Comparison of ENCODE assay signal across 8 cellular contexts in genomic region chr15:68820589-68821189, GRCh38. TPM values are rescaled to one million over a fixed set of nuclear protein-coding genes. Genes with fewer than 3 reads are reported as not detected.
A peak's percentile ranks its signal among the peaks of the same experiment; 100 is the strongest.
DNase-seq lines count a peak whose midpoint lies in the region; ATAC-seq and TF ChIP-seq lines count a peak whose summit lies in the region.

Gene ANP32A, minus strand, starts transcription at chr15:68820895. Its CDS starts 144 bp downstream, at chr15:68820751.

- H3K36me3 Mint-ChIP-seq in activated CD4-positive, alpha-beta T cell treated with anti-CD3 and anti-CD28 coated beads for 36 hours (ENCODE audit: low read depth) = peaks cover 24% of the 10 kb centered on the region
- H3K36me3 Mint-ChIP-seq in chondrocyte (ENCODE audit: low read depth) = peaks cover 2% of the 10 kb centered on the region

- H3K4me3 Mint-ChIP-seq in activated CD4-positive, alpha-beta T cell treated with anti-CD3 and anti-CD28 coated beads for 36 hours = peak within 1 kb of the TSS; percentile 99
- peak within 1 kb of the TSS; percentile 95 for H3K4me3 Mint-ChIP-seq in chondrocyte (ENCODE audit: unreplicated experiment)

- ATAC-seq in GM19025 (IDR thresholded peaks at IDR 0.05; ENCODE audit: low read depth, unreplicated experiment) (peak; percentile 66), HG03354 (IDR thresholded peaks at IDR 0.05; ENCODE audit: poor library complexity, severe bottlenecking, unreplicated experiment) (peak; percentile 60)
- peak; percentile 76 for ATAC-seq in activated CD4-positive, alpha-beta T cell treated with anti-CD3 and anti-CD28 coated beads for 36 hours

- CTCF ChIA-PET in activated CD4-positive, alpha-beta T cell treated with anti-CD3 and anti-CD28 coated beads for 36 hours (lab: Charles Lee) = interaction anchor here (0.6 kb wide), 1 partner anchor 494 kb away, joined by 3 read pairs; no protein-coding TSS in a partner anchor

- intact Hi-C loops in activated CD4-positive, alpha-beta T cell treated with anti-CD3 and anti-CD28 coated beads for 36 hours (cut with DNase I, micrococcal nuclease) = loop anchor here (1.0 to 10.0 kb wide), 2 partner anchors 543 to 546 kb away; partner anchors contain the start of gene FEM1B (in 2 of the 2)

- no peaks in the 10 kb centered on the region for H3K9me3 Mint-ChIP-seq in activated CD4-positive, alpha-beta T cell treated with anti-CD3 and anti-CD28 coated beads for 36 hours (ENCODE audit: low read depth)
- no peaks in the 10 kb centered on the region for H3K9me3 Mint-ChIP-seq in chondrocyte (ENCODE audit: low read depth)

- H3K4me3 ChIP-seq in AG09309 (ENCODE audit: control insufficient read depth, low read depth, low read length) = peak within 1 kb of the TSS; percentile 98

- H3K27me3 Mint-ChIP-seq in activated CD4-positive, alpha-beta T cell treated with anti-CD3 and anti-CD28 coated beads for 36 hours = no peaks in the 10 kb centered on the region
- no peaks in the 10 kb centered on the region for H3K27me3 Mint-ChIP-seq in chondrocyte (ENCODE audit: low read depth)

- POLR2A ChIA-PET in activated CD4-positive, alpha-beta T cell treated with anti-CD3 and anti-CD28 coated beads for 36 hours (lab: Charles Lee) = interaction anchor here (1.0 kb wide), 1 partner anchor 36 kb away, joined by 3 read pairs; no protein-coding TSS in a partner anchor

- TF ChIP-seq CTCF in AG09309 (IDR thresholded peaks at IDR 0.05; ENCODE audit: control insufficient read depth, insufficient read depth, low read depth, low read length, missing control alignments) = no peak
- TF ChIP-seq CTCF in chondrocyte (IDR thresholded peaks at IDR 0.05) = no peak

- DNase-seq in AG09309 (ENCODE audit: low read depth) (peak; percentile 65), NCI-H524 (lab: John Stamatoyannopoulos, UW) (peak; percentile 90 to 97), chondrocyte (ENCODE audit: low spot score) (peak; percentile 99), kidney tubule cell (ENCODE audit: low spot score) (peak; percentile 95)
- DNase-seq in activated CD4-positive, alpha-beta T cell treated with anti-CD3 and anti-CD28 coated beads for 36 hours = peak; percentile 98
- peak; percentile 93 to 98 (median 96) for DNase-seq in stimulated activated CD4-positive, alpha-beta T cell treated with anti-CD3 and anti-CD28 coated beads, Interleukin-1b, Interleukin-23, amount 100 ng/mL, for 24 hours (ENCODE audit: low read depth in 4 of 4, low spot score in 1 of 4)

- peak within 1 kb of the TSS; percentile 98 for H3K27ac Mint-ChIP-seq in activated CD4-positive, alpha-beta T cell treated with anti-CD3 and anti-CD28 coated beads for 36 hours
- peak within 1 kb of the TSS; percentile 97 for H3K27ac Mint-ChIP-seq in chondrocyte (ENCODE audit: unreplicated experiment)

- peaks cover 25% of the 10 kb centered on the region for H3K4me1 Mint-ChIP-seq in activated CD4-positive, alpha-beta T cell treated with anti-CD3 and anti-CD28 coated beads for 36 hours
- H3K4me1 Mint-ChIP-seq in chondrocyte (ENCODE audit: low read depth) = peaks cover 32% of the 10 kb centered on the region

RNA-seq across cellular contexts. Expression of gene ANP32A, which starts in this region (rescaled TPM):
- 100 to 1,000 TPM; 252 to 439 TPM for total RNA-seq in activated CD4-positive, alpha-beta T cell treated with anti-CD3 and anti-CD28 coated beads for 36 hours
- total RNA-seq in chondrocyte = 112 to 117 TPM (median 116 TPM) in 3 replicates

Comparison
In these comparisons a context has a peak if more than half of its experiments do, and no peak if none do; other contexts are left out.
1. Peak in every context shown above with its lines: DNase-seq, ATAC-seq and H3K4me3 ChIP-seq.